1 cellular context compared by ENCODE assay signal in genomic region chrX:112081781-112082482, GRCh38.
TF ChIP-seq lines count a peak whose summit lies in the region.

No MANE protein-coding gene starts in this region.

TF ChIP-seq in HepG2, 621 proteins besides CTCF, POLR2A, EP300 and RAD21:
- TF ChIP-seq HINFP (CRISPR knock-in tag; IDR thresholded peaks at IDR 0.05; ENCODE audit: low read depth), result no peak
- TF ChIP-seq CREB3 (CRISPR knock-in tag; IDR thresholded peaks at IDR 0.05), result no peak
- TF ChIP-seq MBD4 (IDR thresholded peaks at IDR 0.05; ENCODE audit: borderline replicate concordance, low read length), result no peak
- TF ChIP-seq ZNF674 (CRISPR knock-in tag; IDR thresholded peaks at IDR 0.05; ENCODE audit: low read depth), result no peak
- TF ChIP-seq ZSCAN5A (CRISPR knock-in tag; IDR thresholded peaks at IDR 0.05; ENCODE audit: borderline replicate concordance), result no peak
- no peak for TF ChIP-seq HMG20B (CRISPR knock-in tag; conservative IDR thresholded peaks at IDR 0.05)
- no peak for TF ChIP-seq NFYB (CRISPR knock-in tag; IDR thresholded peaks at IDR 0.05)
- no peak for TF ChIP-seq KAT2B (IDR thresholded peaks at IDR 0.05; ENCODE audit: borderline replicate concordance, low read depth, low read length)
- TF ChIP-seq ZBTB46 (CRISPR knock-in tag; IDR thresholded peaks at IDR 0.05; ENCODE audit: borderline replicate concordance), result no peak
- TF ChIP-seq CEBPB (IDR thresholded peaks at IDR 0.05; ENCODE audit: borderline replicate concordance, low read depth, low read length), result no peak
- TF ChIP-seq MNT (IDR thresholded peaks at IDR 0.05), result no peak
